12 cellular contexts compared by ENCODE assay signal in genomic region chr17:10046786-10047609, GRCh38.
DNase-seq lines count a peak whose midpoint lies in the region; ATAC-seq, FAIRE-seq and TF ChIP-seq lines count a peak whose summit lies in the region.
"Had no signal": no experiment of that assay in that cellular context is flagged by ENCODE, and none has a peak within 500 bp of the region (broad histone marks: within the 10 kb centered on the region; RNA-seq: fewer than 3 reads in every experiment).

No MANE protein-coding gene starts in this region.

- H3K4me3 ChIP-seq in kidney (ENCODE audit: low read length in 2 of 2): no peak overlapping the region
- H3K4me3 ChIP-seq in right cardiac atrium (ENCODE audit: low read length): no peak overlapping the region
- H3K4me3 ChIP-seq: mucosa of descending colon had no signal

- ATAC-seq in GM18502 (IDR thresholded peaks at IDR 0.05; ENCODE audit: poor library complexity, unreplicated experiment): peak; percentile 61
- peak; percentile 60 for ATAC-seq in GM21381 (IDR thresholded peaks at IDR 0.05; ENCODE audit: unreplicated experiment)
- peak; percentile 59 for ATAC-seq in HG03159 (IDR thresholded peaks at IDR 0.05; ENCODE audit: unreplicated experiment)
- no peak for ATAC-seq in omental fat pad (ENCODE audit: low FRiP score)
- no peak for ATAC-seq in right cardiac atrium
- ATAC-seq in HG03039 (IDR thresholded peaks at IDR 0.05; ENCODE audit: unreplicated experiment): no peak
- ATAC-seq: mucosa of descending colon had no signal

- TF ChIP-seq CTCF in kidney (IDR thresholded peaks at IDR 0.05; ENCODE audit: borderline replicate concordance, extremely low read depth, insufficient read depth): no peak
- TF ChIP-seq CTCF in omental fat pad (IDR thresholded peaks at IDR 0.05): no peak

- no peak overlapping the region for H3K9ac ChIP-seq in kidney (ENCODE audit: low read length in 2 of 2)

- no peak for FAIRE-seq in kidney (lab: Jason Lieb, UNC)

- intact Hi-C loops in kidney (cut with DNase I) (no loop called here), right cardiac atrium (cut with DNase I) (no loop called here)

- WGBS in right cardiac atrium: 69% methylated on average over 11 of the region's 11 CpGs

- peak; percentile 23 for DNase-seq in kidney
- DNase-seq in omental fat pad (ENCODE audit: low spot score): no peak
- DNase-seq in right cardiac atrium: no peak
- DNase-seq in inferior parietal cortex (ENCODE audit: extremely low spot score): no peak
- DNase-seq: activated CD4-positive, alpha-beta T cell treated with anti-CD3 and anti-CD28 coated beads, Interleukin-2, amount 50 U/mL, for 4 hours; DMS79; mucosa of descending colon; NCI-H1417 treated with DMSO at 0.1 percent for 48 hours had no signal

- no peaks in the 10 kb centered on the region for H3K9me3 ChIP-seq in kidney (ENCODE audit: control insufficient read depth in 1 of 2, low read length in 2 of 2)
- no peaks in the 10 kb centered on the region for H3K9me3 ChIP-seq in right cardiac atrium (ENCODE audit: control insufficient read depth, low read length)
- H3K9me3 ChIP-seq: mucosa of descending colon had no signal

- H3K4me1 ChIP-seq in kidney (ENCODE audit: control insufficient read depth in 1 of 2, insufficient read depth in 1 of 2, low read depth in 1 of 2, low read length in 2 of 2) (no peaks in the 10 kb centered on the region), right cardiac atrium (ENCODE audit: control insufficient read depth, insufficient read depth, low read length) (peaks cover 10% of the 10 kb centered on the region)

- no peaks in the 10 kb centered on the region for H3K36me3 ChIP-seq in kidney (ENCODE audit: control insufficient read depth in 1 of 2, insufficient read depth in 2 of 2, low read length in 2 of 2)

- H3K27me3 ChIP-seq in right cardiac atrium (ENCODE audit: control insufficient read depth, insufficient read depth): no peaks in the 10 kb centered on the region

- no peak overlapping the region for H3K27ac ChIP-seq in kidney (ENCODE audit: low read depth in 2 of 2, low read length in 2 of 2)
- no peak overlapping the region for H3K27ac ChIP-seq in right cardiac atrium (ENCODE audit: low read length)

Comparison
In these comparisons a context has a peak if more than half of its experiments do, and no peak if none do; other contexts are left out.
1. ATAC-seq: peak in GM18502 (single experiment), GM21381 (single experiment) and HG03159 (single experiment); none in omental fat pad (single experiment), right cardiac atrium (0 of 2) and HG03039 (single experiment).